In genomic region chr17:51153210-51154072, GRCh38 we compare ENCODE assay signal across 9 cellular contexts. TPM values are rescaled to one million over a fixed set of nuclear protein-coding genes. Genes with fewer than 3 reads are reported as not detected.
A peak's percentile ranks its signal among the peaks of the same experiment; 100 is the strongest.
DNase-seq lines count a peak whose midpoint lies in the region; ATAC-seq and TF ChIP-seq lines count a peak whose summit lies in the region.
"Had no signal": no experiment of that assay in that cellular context is flagged by ENCODE, and none has a peak within 500 bp of the region (broad histone marks: within the 10 kb centered on the region; RNA-seq: fewer than 3 reads in every experiment).

Gene NME1 (plus strand): TSS chr17:51153559. CDS start chr17:51155655, 2,096 bp downstream.

- H3K4me1 Mint-ChIP-seq in immature natural killer cell, result no peaks in the 10 kb centered on the region

- no peak within 1 kb of the TSS for H3K4me3 Mint-ChIP-seq in immature natural killer cell
- H3K4me3 Mint-ChIP-seq: dendritic cell treated with granulocyte-macrophage colony-stimulating factor and Interleukin-4, amounts not matched to agents 40 ng/mL and 50 ng/mL, for 4 days had no signal

- no peaks in the 10 kb centered on the region for H3K9me3 ChIP-seq in WERI-Rb-1 (ENCODE audit: severe bottlenecking)

- H3K27ac ChIP-seq in WERI-Rb-1, result peak within 1 kb of the TSS; percentile 89

- no peak within 1 kb of the TSS for H3K27ac Mint-ChIP-seq in immature natural killer cell
- H3K27ac Mint-ChIP-seq: dendritic cell treated with granulocyte-macrophage colony-stimulating factor and Interleukin-4, amounts not matched to agents 40 ng/mL and 50 ng/mL, for 4 days had no signal

- TF ChIP-seq CTCF in WERI-Rb-1 (IDR thresholded peaks at IDR 0.05; ENCODE audit: low read depth, low read length) (peak; percentile 94), cardiac fibroblast (IDR thresholded peaks at IDR 0.05; ENCODE audit: low read depth, low read length) (peak; percentile 73)

- peaks cover 4 to 6% (median 4%) of the 10 kb centered on the region in 3 donors for H3K36me3 Mint-ChIP-seq in immature natural killer cell

- no peaks in the 10 kb centered on the region for H3K27me3 ChIP-seq in WERI-Rb-1 (ENCODE audit: insufficient read depth, low read depth, severe bottlenecking)

- H3K27me3 Mint-ChIP-seq in immature natural killer cell (ENCODE audit: low read depth in 3 of 3), result no peaks in the 10 kb centered on the region
- H3K27me3 Mint-ChIP-seq: dendritic cell treated with granulocyte-macrophage colony-stimulating factor and Interleukin-4, amounts not matched to agents 40 ng/mL and 50 ng/mL, for 4 days had no signal

- H3K9me3 Mint-ChIP-seq in immature natural killer cell, result no peaks in the 10 kb centered on the region
- H3K9me3 Mint-ChIP-seq: dendritic cell treated with granulocyte-macrophage colony-stimulating factor and Interleukin-4, amounts not matched to agents 40 ng/mL and 50 ng/mL, for 4 days had no signal

- ATAC-seq in GM18873 (IDR thresholded peaks at IDR 0.05; ENCODE audit: low FRiP score, unreplicated experiment) (peak; percentile 91), HG03139 (IDR thresholded peaks at IDR 0.05; ENCODE audit: unreplicated experiment) (peak; percentile 84)

- H3K36me3 ChIP-seq in WERI-Rb-1, result peaks cover 38% of the 10 kb centered on the region

- DNase-seq in AG08396 (ENCODE audit: low spot score) (peak; percentile 93), NCI-H2196 treated with DMSO at 0.1 percent for 48 hours (lab: John Stamatoyannopoulos, UW; ENCODE audit: unreplicated experiment) (peak; percentile 98), WERI-Rb-1 (peak; percentile 99), cardiac fibroblast (ENCODE audit: low read depth in 2 of 2) (peak; percentile 100), immature natural killer cell (peak; percentile 97 to 98 (median 97)), smooth muscle cell of the brain vasculature (ENCODE audit: low read depth, low spot score) (peak; percentile 98)

- peak within 1 kb of the TSS; percentile 63 for H3K4me3 ChIP-seq in WERI-Rb-1 (ENCODE audit: low read depth, low read length)
- peak within 1 kb of the TSS; percentile 70 to 96 for H3K4me3 ChIP-seq in cardiac fibroblast (replicated peaks in 1 of 2; ENCODE audit: low read depth in 2 of 2, low read length in 2 of 2)

RNA-seq across cellular contexts. Expression of gene NME1, which starts in this region (rescaled TPM):
- polyA plus RNA-seq in immature natural killer cell, result 10 to 100 TPM; 62.8 to 92.8 (median 75.9) TPM

Comparison
In these comparisons a context has a peak if more than half of its experiments do, and no peak if none do; other contexts are left out.
1. Peak in every context shown above with its lines: DNase-seq, ATAC-seq, H3K4me3 ChIP-seq and H3K27ac ChIP-seq.